ENCODE assay signal across 9 cellular contexts in the genomic region with DNA sequence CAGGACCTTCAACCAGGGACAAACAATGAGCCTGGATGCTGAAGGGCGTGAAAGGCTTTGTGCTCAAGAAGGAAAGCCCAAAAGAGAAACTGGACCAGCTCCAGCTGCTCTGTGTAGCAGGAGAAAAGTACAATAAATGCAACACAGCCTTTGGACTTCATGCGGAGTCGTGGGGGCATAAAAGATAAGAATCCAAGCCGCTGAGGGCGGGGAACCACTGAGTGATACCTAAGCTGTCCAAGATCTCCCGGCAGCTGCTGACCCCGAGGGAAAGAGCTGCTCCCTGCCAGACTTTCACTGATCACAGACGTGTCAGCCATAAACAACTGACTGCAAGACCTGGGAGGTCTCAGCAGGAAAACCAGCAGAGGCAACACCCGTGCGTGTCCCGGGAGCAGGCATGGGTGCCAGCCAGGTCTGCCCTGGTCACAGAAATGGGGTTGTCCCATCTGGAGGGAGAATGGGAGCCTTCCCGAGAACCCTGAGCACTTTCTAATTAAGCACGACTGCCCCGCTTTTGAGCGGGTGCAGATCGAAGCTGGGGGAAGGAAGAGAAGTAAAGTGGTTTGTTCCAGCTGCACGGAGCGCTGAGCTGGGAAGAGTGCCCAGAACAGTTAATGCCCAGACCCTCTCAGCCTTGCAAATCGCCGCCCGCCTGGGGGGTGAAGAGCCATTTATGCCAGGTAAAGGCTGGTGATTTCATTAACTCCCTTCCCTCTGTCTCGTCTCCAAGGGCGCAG.
A peak's percentile ranks its signal among the peaks of the same experiment; 100 is the strongest.
DNase-seq lines count a peak whose midpoint lies in the region; ATAC-seq and TF ChIP-seq lines count a peak whose summit lies in the region.
"Had no signal": no experiment of that assay in that cellular context is flagged by ENCODE, and none has a peak within 500 bp of the region (broad histone marks: within the 10 kb centered on the region; RNA-seq: fewer than 3 reads in every experiment).

No MANE protein-coding gene starts in this region.

- TF ChIP-seq EP300 in Ishikawa (IDR thresholded peaks at IDR 0.05; ENCODE audit: borderline replicate concordance): no peak

- intact Hi-C loops in heart right ventricle (cut with DNase I): loop anchor here in 5 of 10 donors (5.0 to 10.0 kb wide), 4 partner anchors 429 to 449 kb away; no protein-coding TSS in a partner anchor

- peak overlapping the region in 3 of 5 donors; percentile 48 to 66 (median 48) for H3K9ac ChIP-seq in subcutaneous abdominal adipose tissue (ENCODE audit: low read length in 5 of 5)

- H3K9me3 ChIP-seq in heart right ventricle: no peaks in the 10 kb centered on the region
- H3K9me3 ChIP-seq in subcutaneous abdominal adipose tissue (ENCODE audit: control insufficient read depth in 5 of 5, low read length in 5 of 5): no peaks in the 10 kb centered on the region

- TF ChIP-seq CTCF in heart right ventricle (IDR thresholded peaks at IDR 0.05): no peak

- H3K27me3 Mint-ChIP-seq in stimulated activated memory B cell treated with anti-CD40 and anti-IgM and Interleukin-4, amounts not matched to agents 10 μg/mL and 1 μg/mL and 100 μg/mL, for 72 hours: peaks cover 79% of the 10 kb centered on the region

- H3K4me3 ChIP-seq in heart right ventricle (peak overlapping the region in 9 of 10 donors; percentile 10 to 48 (median 41)), subcutaneous abdominal adipose tissue (ENCODE audit: low read depth in 1 of 5, low read length in 5 of 5) (peak overlapping the region; percentile 56 to 65 (median 60))

- H3K36me3 Mint-ChIP-seq in stimulated activated memory B cell treated with anti-CD40 and anti-IgM and Interleukin-4, amounts not matched to agents 10 μg/mL and 1 μg/mL and 100 μg/mL, for 72 hours: no peaks in the 10 kb centered on the region

- peaks cover 44% of the 10 kb centered on the region for H3K4me1 Mint-ChIP-seq in stimulated activated memory B cell treated with anti-CD40 and anti-IgM and Interleukin-4, amounts not matched to agents 10 μg/mL and 1 μg/mL and 100 μg/mL, for 72 hours

- no peaks in the 10 kb centered on the region for H3K36me3 ChIP-seq in heart right ventricle
- no peaks in the 10 kb centered on the region for H3K36me3 ChIP-seq in subcutaneous abdominal adipose tissue (ENCODE audit: control insufficient read depth in 5 of 5, insufficient read depth in 5 of 5, low read length in 5 of 5)

- WGBS in heart right ventricle, 2 donors: 7 to 8% methylated on average over 23 of the region's 23 CpGs

- H3K4me3 Mint-ChIP-seq in stimulated activated memory B cell treated with anti-CD40 and anti-IgM and Interleukin-4, amounts not matched to agents 10 μg/mL and 1 μg/mL and 100 μg/mL, for 72 hours: no peak overlapping the region
- H3K4me3 Mint-ChIP-seq: stimulated activated naive CD8-positive, alpha-beta T cell treated with anti-CD3 and anti-CD28 coated beads, Interleukin-15, Interleukin-2, amounts not matched to agents 100 ng/mL and 50 ng/mL, for 24 hours had no signal

- H3K27ac Mint-ChIP-seq in stimulated activated memory B cell treated with anti-CD40 and anti-IgM and Interleukin-4, amounts not matched to agents 10 μg/mL and 1 μg/mL and 100 μg/mL, for 72 hours: no peak overlapping the region
- H3K27ac Mint-ChIP-seq: stimulated activated naive CD8-positive, alpha-beta T cell treated with anti-CD3 and anti-CD28 coated beads, Interleukin-15, Interleukin-2, amounts not matched to agents 100 ng/mL and 50 ng/mL, for 24 hours had no signal

- H3K27ac ChIP-seq in heart right ventricle (no peak overlapping the region), subcutaneous abdominal adipose tissue (ENCODE audit: low read depth, low read length) (no peak overlapping the region)

- H3K4me1 ChIP-seq in heart right ventricle (peaks cover 5 to 32% (median 17%) of the 10 kb centered on the region in 9 donors), subcutaneous abdominal adipose tissue (ENCODE audit: control insufficient read depth in 5 of 5, insufficient read depth in 5 of 5, low read length in 5 of 5) (peaks cover 0 to 21% (median 19%) of the 10 kb centered on the region in 5 donors)

- no peaks in the 10 kb centered on the region for H3K9me3 Mint-ChIP-seq in stimulated activated memory B cell treated with anti-CD40 and anti-IgM and Interleukin-4, amounts not matched to agents 10 μg/mL and 1 μg/mL and 100 μg/mL, for 72 hours
- H3K9me3 Mint-ChIP-seq: stimulated activated naive CD8-positive, alpha-beta T cell treated with anti-CD3 and anti-CD28 coated beads, Interleukin-15, Interleukin-2, amounts not matched to agents 100 ng/mL and 50 ng/mL, for 24 hours had no signal

- ATAC-seq in heart right ventricle (peak in 7 of 8 donors; percentile 18 to 51 (median 36)), HG03457 (IDR thresholded peaks at IDR 0.05; ENCODE audit: unreplicated experiment) (no peak), GM19035 (IDR thresholded peaks at IDR 0.05; ENCODE audit: unreplicated experiment) (no peak), HG02642 (IDR thresholded peaks at IDR 0.05; ENCODE audit: poor library complexity, unreplicated experiment) (no peak)
- ATAC-seq in stimulated activated memory B cell treated with anti-CD40 and anti-IgM and Interleukin-4, amounts not matched to agents 10 μg/mL and 1 μg/mL and 100 μg/mL, for 72 hours: no peak

- DNase-seq in RPMI8226: peak; percentile 67
- peak in 1 of 2 donors; percentile 42 for DNase-seq in heart right ventricle

- H3K27me3 ChIP-seq in heart right ventricle (peaks cover 0 to 26% (median 0%) of the 10 kb centered on the region in 7 donors), subcutaneous abdominal adipose tissue (ENCODE audit: control insufficient read depth in 5 of 5, insufficient read depth in 4 of 5, low read length in 5 of 5) (peaks cover 10 to 23% (median 18%) of the 10 kb centered on the region in 5 donors)

- TF ChIP-seq RAD21 in Ishikawa (IDR thresholded peaks at IDR 0.05; ENCODE audit: low read depth): no peak

TF ChIP-seq in Ishikawa, 13 proteins besides CTCF, POLR2A, EP300 and RAD21:
- no peak for TF ChIP-seq EGR1 (IDR thresholded peaks at IDR 0.05)
- peak; percentile 4; the same call in 1 of the 2 replicates for TF ChIP-seq TCF12 (IDR thresholded peaks at IDR 0.05; ENCODE audit: low read depth)

Comparison
In these comparisons a context has a peak if more than half of its experiments do, and no peak if none do; other contexts are left out.
1. ATAC-seq: peak in heart right ventricle (7 of 8); none in HG03457 (single experiment), stimulated activated memory B cell treated with anti-CD40 and anti-IgM and Interleukin-4, amounts not matched to agents 10 μg/mL and 1 μg/mL and 100 μg/mL, for 72 hours (single experiment), GM19035 (single experiment) and HG02642 (single experiment).